1 cellular context compared by ENCODE assay signal in the genomic region with DNA sequence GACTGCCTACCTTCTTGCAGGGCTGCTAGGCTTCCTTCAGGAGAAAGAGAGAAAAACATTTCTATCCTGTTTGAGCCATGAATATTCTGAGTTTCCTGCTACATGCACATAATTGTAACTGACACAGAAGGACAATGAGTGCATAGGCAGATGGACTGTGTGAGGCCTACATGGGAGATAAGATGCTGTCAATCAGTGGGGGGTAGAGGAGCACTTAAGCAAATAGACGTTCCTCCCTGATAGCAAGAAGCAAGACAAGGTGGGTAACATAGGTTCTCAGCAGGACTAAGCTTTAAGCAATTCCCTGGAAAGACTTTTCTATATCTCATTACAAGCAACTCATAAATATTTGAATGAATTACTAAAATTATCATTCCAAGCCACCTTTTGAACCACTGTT.
TF ChIP-seq lines count a peak whose summit lies in the region.

No MANE protein-coding gene starts in this region.

TF ChIP-seq in K562, 482 proteins besides CTCF, POLR2A, EP300 and RAD21 (continued from another document):
- TF ChIP-seq, protein P1, sequence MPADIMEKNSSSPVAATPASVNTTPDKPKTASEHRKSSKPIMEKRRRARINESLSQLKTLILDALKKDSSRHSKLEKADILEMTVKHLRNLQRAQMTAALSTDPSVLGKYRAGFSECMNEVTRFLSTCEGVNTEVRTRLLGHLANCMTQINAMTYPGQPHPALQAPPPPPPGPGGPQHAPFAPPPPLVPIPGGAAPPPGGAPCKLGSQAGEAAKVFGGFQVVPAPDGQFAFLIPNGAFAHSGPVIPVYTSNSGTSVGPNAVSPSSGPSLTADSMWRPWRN (IDR thresholded peaks at IDR 0.05; ENCODE audit: low read depth), result no peak
- peak in 1 of 2 experiments; percentile 53; a peak in 1 of 4 replicates for TF ChIP-seq FOXA3 (CRISPR knock-in tag; conservative IDR thresholded peaks at IDR 0.05 in 1 of 2, IDR thresholded peaks at IDR 0.05 in 1 of 2)
- no peak for TF ChIP-seq KDM5B (IDR thresholded peaks at IDR 0.05; ENCODE audit: insufficient replicate concordance, low read depth, low read length)
- TF ChIP-seq, protein P2, sequence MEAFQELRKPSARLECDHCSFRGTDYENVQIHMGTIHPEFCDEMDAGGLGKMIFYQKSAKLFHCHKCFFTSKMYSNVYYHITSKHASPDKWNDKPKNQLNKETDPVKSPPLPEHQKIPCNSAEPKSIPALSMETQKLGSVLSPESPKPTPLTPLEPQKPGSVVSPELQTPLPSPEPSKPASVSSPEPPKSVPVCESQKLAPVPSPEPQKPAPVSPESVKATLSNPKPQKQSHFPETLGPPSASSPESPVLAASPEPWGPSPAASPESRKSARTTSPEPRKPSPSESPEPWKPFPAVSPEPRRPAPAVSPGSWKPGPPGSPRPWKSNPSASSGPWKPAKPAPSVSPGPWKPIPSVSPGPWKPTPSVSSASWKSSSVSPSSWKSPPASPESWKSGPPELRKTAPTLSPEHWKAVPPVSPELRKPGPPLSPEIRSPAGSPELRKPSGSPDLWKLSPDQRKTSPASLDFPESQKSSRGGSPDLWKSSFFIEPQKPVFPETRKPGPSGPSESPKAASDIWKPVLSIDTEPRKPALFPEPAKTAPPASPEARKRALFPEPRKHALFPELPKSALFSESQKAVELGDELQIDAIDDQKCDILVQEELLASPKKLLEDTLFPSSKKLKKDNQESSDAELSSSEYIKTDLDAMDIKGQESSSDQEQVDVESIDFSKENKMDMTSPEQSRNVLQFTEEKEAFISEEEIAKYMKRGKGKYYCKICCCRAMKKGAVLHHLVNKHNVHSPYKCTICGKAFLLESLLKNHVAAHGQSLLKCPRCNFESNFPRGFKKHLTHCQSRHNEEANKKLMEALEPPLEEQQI (IDR thresholded peaks at IDR 0.05), result no peak
- TF ChIP-seq, protein P3, sequence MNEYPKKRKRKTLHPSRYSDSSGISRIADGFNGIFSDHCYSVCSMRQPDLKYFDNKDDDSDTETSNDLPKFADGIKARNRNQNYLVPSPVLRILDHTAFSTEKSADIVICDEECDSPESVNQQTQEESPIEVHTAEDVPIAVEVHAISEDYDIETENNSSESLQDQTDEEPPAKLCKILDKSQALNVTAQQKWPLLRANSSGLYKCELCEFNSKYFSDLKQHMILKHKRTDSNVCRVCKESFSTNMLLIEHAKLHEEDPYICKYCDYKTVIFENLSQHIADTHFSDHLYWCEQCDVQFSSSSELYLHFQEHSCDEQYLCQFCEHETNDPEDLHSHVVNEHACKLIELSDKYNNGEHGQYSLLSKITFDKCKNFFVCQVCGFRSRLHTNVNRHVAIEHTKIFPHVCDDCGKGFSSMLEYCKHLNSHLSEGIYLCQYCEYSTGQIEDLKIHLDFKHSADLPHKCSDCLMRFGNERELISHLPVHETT (CRISPR knock-in tag; conservative IDR thresholded peaks at IDR 0.05 in 1 of 2, IDR thresholded peaks at IDR 0.05 in 1 of 2), result no peak
- TF ChIP-seq ZNF217 (CRISPR knock-in tag; IDR thresholded peaks at IDR 0.05), result no peak
- TF ChIP-seq, protein P4, sequence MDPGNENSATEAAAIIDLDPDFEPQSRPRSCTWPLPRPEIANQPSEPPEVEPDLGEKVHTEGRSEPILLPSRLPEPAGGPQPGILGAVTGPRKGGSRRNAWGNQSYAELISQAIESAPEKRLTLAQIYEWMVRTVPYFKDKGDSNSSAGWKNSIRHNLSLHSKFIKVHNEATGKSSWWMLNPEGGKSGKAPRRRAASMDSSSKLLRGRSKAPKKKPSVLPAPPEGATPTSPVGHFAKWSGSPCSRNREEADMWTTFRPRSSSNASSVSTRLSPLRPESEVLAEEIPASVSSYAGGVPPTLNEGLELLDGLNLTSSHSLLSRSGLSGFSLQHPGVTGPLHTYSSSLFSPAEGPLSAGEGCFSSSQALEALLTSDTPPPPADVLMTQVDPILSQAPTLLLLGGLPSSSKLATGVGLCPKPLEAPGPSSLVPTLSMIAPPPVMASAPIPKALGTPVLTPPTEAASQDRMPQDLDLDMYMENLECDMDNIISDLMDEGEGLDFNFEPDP (CRISPR knock-in tag; IDR thresholded peaks at IDR 0.05), result no peak
- TF ChIP-seq EP400 (IDR thresholded peaks at IDR 0.05), result no peak
- no peak for TF ChIP-seq ZNF124 (CRISPR knock-in tag; IDR thresholded peaks at IDR 0.05)
- 0 out of 2 replicates have a peak, but pooled peaks have one; percentile 6 for TF ChIP-seq TEAD4 (IDR thresholded peaks at IDR 0.05; ENCODE audit: low read length)
- TF ChIP-seq TEAD4 (CRISPR knock-in tag; IDR thresholded peaks at IDR 0.05; ENCODE audit: borderline replicate concordance), result no peak
- TF ChIP-seq DDX20 (tag; IDR thresholded peaks at IDR 0.05; ENCODE audit: low read depth), result no peak
- TF ChIP-seq ZSCAN32 (CRISPR knock-in tag; IDR thresholded peaks at IDR 0.05), result no peak
- TF ChIP-seq CBX8 (IDR thresholded peaks at IDR 0.05; ENCODE audit: borderline replicate concordance, extremely low read depth, low read depth, low read length, poor library complexity, severe bottlenecking), result no peak
- TF ChIP-seq, protein P5, sequence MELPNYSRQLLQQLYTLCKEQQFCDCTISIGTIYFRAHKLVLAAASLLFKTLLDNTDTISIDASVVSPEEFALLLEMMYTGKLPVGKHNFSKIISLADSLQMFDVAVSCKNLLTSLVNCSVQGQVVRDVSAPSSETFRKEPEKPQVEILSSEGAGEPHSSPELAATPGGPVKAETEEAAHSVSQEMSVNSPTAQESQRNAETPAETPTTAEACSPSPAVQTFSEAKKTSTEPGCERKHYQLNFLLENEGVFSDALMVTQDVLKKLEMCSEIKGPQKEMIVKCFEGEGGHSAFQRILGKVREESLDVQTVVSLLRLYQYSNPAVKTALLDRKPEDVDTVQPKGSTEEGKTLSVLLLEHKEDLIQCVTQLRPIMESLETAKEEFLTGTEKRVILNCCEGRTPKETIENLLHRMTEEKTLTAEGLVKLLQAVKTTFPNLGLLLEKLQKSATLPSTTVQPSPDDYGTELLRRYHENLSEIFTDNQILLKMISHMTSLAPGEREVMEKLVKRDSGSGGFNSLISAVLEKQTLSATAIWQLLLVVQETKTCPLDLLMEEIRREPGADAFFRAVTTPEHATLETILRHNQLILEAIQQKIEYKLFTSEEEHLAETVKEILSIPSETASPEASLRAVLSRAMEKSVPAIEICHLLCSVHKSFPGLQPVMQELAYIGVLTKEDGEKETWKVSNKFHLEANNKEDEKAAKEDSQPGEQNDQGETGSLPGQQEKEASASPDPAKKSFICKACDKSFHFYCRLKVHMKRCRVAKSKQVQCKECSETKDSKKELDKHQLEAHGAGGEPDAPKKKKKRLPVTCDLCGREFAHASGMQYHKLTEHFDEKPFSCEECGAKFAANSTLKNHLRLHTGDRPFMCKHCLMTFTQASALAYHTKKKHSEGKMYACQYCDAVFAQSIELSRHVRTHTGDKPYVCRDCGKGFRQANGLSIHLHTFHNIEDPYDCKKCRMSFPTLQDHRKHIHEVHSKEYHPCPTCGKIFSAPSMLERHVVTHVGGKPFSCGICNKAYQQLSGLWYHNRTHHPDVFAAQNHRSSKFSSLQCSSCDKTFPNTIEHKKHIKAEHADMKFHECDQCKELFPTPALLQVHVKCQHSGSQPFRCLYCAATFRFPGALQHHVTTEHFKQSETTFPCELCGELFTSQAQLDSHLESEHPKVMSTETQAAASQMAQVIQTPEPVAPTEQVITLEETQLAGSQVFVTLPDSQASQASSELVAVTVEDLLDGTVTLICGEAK (IDR thresholded peaks at IDR 0.05), result 0 out of 2 replicates have a peak, but pooled peaks have one; percentile 20
- TF ChIP-seq, protein P5 (CRISPR knock-in tag; IDR thresholded peaks at IDR 0.05), result no peak
- TF ChIP-seq GATAD2A (IDR thresholded peaks at IDR 0.05), result no peak
- TF ChIP-seq RCOR1 (IDR thresholded peaks at IDR 0.05; ENCODE audit: borderline replicate concordance in 1 of 2, low read depth in 2 of 2, low read length in 2 of 2), result 0 out of 4 replicates have a peak, but pooled peaks of 1 of the 2 experiments have one; percentile 20
- no peak for TF ChIP-seq HMG20B (CRISPR knock-in tag; IDR thresholded peaks at IDR 0.05)
- no peak for TF ChIP-seq ZNF311 (CRISPR knock-in tag; IDR thresholded peaks at IDR 0.05)
- 0 out of 2 replicates have a peak, but pooled peaks have one; percentile 43 for TF ChIP-seq ZFX (CRISPR knock-in tag; IDR thresholded peaks at IDR 0.05)
- peak; percentile 99 for TF ChIP-seq MECOM (CRISPR knock-in tag; IDR thresholded peaks at IDR 0.05)
- TF ChIP-seq, protein P6, sequence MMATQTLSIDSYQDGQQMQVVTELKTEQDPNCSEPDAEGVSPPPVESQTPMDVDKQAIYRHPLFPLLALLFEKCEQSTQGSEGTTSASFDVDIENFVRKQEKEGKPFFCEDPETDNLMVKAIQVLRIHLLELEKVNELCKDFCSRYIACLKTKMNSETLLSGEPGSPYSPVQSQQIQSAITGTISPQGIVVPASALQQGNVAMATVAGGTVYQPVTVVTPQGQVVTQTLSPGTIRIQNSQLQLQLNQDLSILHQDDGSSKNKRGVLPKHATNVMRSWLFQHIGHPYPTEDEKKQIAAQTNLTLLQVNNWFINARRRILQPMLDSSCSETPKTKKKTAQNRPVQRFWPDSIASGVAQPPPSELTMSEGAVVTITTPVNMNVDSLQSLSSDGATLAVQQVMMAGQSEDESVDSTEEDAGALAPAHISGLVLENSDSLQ (IDR thresholded peaks at IDR 0.05), result peak; percentile 96
- 0 out of 2 replicates have a peak, but pooled peaks have one; percentile 11 for TF ChIP-seq NCOR1 (IDR thresholded peaks at IDR 0.05)
- no peak for TF ChIP-seq ZNF589 (CRISPR knock-in tag; IDR thresholded peaks at IDR 0.05; ENCODE audit: low read depth)
- no peak for TF ChIP-seq HNRNPK (IDR thresholded peaks at IDR 0.05; ENCODE audit: low read depth, low read length, poor library complexity, severe bottlenecking)
- no peak for TF ChIP-seq ZNF282 (CRISPR knock-in tag; IDR thresholded peaks at IDR 0.05)
